13 cellular contexts compared by ENCODE assay signal in the genomic region with DNA sequence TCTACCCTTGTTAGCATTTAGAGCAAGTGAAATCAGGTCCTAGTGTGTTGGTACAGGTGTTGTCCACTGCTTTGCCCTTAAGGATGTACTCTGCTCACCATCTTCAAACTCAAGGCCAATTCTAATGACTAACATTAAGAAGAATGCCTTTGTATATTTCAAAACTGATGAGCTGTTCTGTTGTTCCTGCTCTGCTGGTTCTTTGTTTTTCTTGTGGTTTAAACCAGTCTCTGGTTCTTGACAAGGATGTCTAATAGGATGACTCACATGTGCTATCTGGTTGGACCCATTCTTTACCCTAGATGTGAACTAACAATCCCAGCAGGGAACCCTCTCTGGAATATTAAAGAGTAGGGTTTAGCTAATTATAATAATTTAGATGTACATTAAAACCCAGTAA. TPM values are rescaled to one million over a fixed set of nuclear protein-coding genes. Genes with fewer than 3 reads are reported as not detected.
DNase-seq lines count a peak whose midpoint lies in the region; ATAC-seq and TF ChIP-seq lines count a peak whose summit lies in the region.
"Had no signal": no experiment of that assay in that cellular context is flagged by ENCODE, and none has a peak within 500 bp of the region (broad histone marks: within the 10 kb centered on the region; RNA-seq: fewer than 3 reads in every experiment).

No MANE protein-coding gene starts in this region.

- TF ChIP-seq CTCF in SK-N-SH (IDR thresholded peaks at IDR 0.05) = no peak
- no peak for TF ChIP-seq CTCF in fibroblast of pulmonary artery (IDR thresholded peaks at IDR 0.05; ENCODE audit: low read length, missing control alignments)
- no peak for TF ChIP-seq CTCF in type B pancreatic cell (conservative IDR thresholded peaks at IDR 0.05)

- H3K4me1 ChIP-seq in SK-N-SH (ENCODE audit: control insufficient read depth in 1 of 2, insufficient read depth in 2 of 2, low read depth in 1 of 2, low read length in 1 of 2) = peaks cover 0 to 15% of the 10 kb centered on the region in 2 experiments; a peak in 1 of 4 replicates
- H3K4me1 ChIP-seq: BE2C had no signal

- TF ChIP-seq RAD21 in SK-N-SH (IDR thresholded peaks at IDR 0.05; ENCODE audit: low read length) = no peak

- no peaks in the 10 kb centered on the region for H4K20me1 ChIP-seq in SK-N-SH (ENCODE audit: insufficient read depth)

- H3K4me3 ChIP-seq in SK-N-SH (ENCODE audit: low read depth in 2 of 2, low read length in 1 of 2) = no peak overlapping the region
- no peak overlapping the region for H3K4me3 ChIP-seq in fibroblast of pulmonary artery (replicated peaks; ENCODE audit: low read depth, low read length)
- H3K4me3 ChIP-seq: transverse colon had no signal

- H3K27me3 Mint-ChIP-seq in activated T-cell treated with anti-CD3 and anti-CD28 coated beads, Interleukin-2, amount 50 U/mL, for 72 hours (ENCODE audit: low read depth) = no peaks in the 10 kb centered on the region
- no peaks in the 10 kb centered on the region for H3K27me3 Mint-ChIP-seq in activated T-cell treated with anti-CD3 and anti-CD28 coated beads, Interleukin-2, amount 50 U/mL, for 24 hours
- no peaks in the 10 kb centered on the region for H3K27me3 Mint-ChIP-seq in type B pancreatic cell

- H3K9ac ChIP-seq in SK-N-SH = no peak overlapping the region

- no peak overlapping the region for H3K4me3 Mint-ChIP-seq in activated T-cell treated with anti-CD3 and anti-CD28 coated beads, Interleukin-2, amount 50 U/mL, for 72 hours
- no peak overlapping the region for H3K4me3 Mint-ChIP-seq in activated T-cell treated with anti-CD3 and anti-CD28 coated beads, Interleukin-2, amount 50 U/mL, for 24 hours
- H3K4me3 Mint-ChIP-seq in type B pancreatic cell = peak overlapping the region; percentile 25

- H3K9me3 Mint-ChIP-seq in activated T-cell treated with anti-CD3 and anti-CD28 coated beads, Interleukin-2, amount 50 U/mL, for 72 hours = no peaks in the 10 kb centered on the region
- H3K9me3 Mint-ChIP-seq in activated T-cell treated with anti-CD3 and anti-CD28 coated beads, Interleukin-2, amount 50 U/mL, for 24 hours = no peaks in the 10 kb centered on the region
- H3K9me3 Mint-ChIP-seq in type B pancreatic cell = no peaks in the 10 kb centered on the region

- peak in 1 of 2 experiments; percentile 82; a peak in 1 of 4 replicates for TF ChIP-seq EP300 in SK-N-SH (IDR thresholded peaks at IDR 0.05; ENCODE audit: borderline replicate concordance in 1 of 2, low read depth in 1 of 2, low read length in 1 of 2)

- H3K79me2 ChIP-seq in SK-N-SH (ENCODE audit: insufficient read depth) = no peaks in the 10 kb centered on the region

- H3K27ac ChIP-seq in SK-N-SH (ENCODE audit: low read depth in 2 of 2, low read length in 1 of 2) = peak overlapping the region in 1 of 2 experiments; percentile 56; a peak in 2 of 4 replicates
- H3K27ac ChIP-seq: transverse colon had no signal

- H3F3A ChIP-seq in SK-N-SH (replicated peaks; ENCODE audit: insufficient read depth) = peaks cover 18% of the 10 kb centered on the region

- no peak overlapping the region for H3K4me2 ChIP-seq in SK-N-SH

- no peak overlapping the region for H2AFZ ChIP-seq in SK-N-SH (ENCODE audit: low read depth)

- CTCF ChIA-PET in SK-N-SH (lab: Yijun Ruan, JAX) = interaction anchor here (1.3 kb wide), 1 partner anchor 61 kb away, joined by 4 read pairs; no protein-coding TSS in a partner anchor

- H3K9me3 ChIP-seq in SK-N-SH = no peaks in the 10 kb centered on the region
- H3K9me3 ChIP-seq: BE2C, transverse colon had no signal

- no peaks in the 10 kb centered on the region for H3K9me2 ChIP-seq in SK-N-SH

- H3K27ac Mint-ChIP-seq in activated T-cell treated with anti-CD3 and anti-CD28 coated beads, Interleukin-2, amount 50 U/mL, for 72 hours = no peak overlapping the region
- H3K27ac Mint-ChIP-seq in activated T-cell treated with anti-CD3 and anti-CD28 coated beads, Interleukin-2, amount 50 U/mL, for 24 hours = no peak overlapping the region
- peak overlapping the region; percentile 81 for H3K27ac Mint-ChIP-seq in type B pancreatic cell

- no peak for DNase-seq in activated T-cell treated with anti-CD3 and anti-CD28 coated beads, Interleukin-2, amount 50 U/mL, for 72 hours
- no peak for DNase-seq in activated T-cell treated with anti-CD3 and anti-CD28 coated beads, Interleukin-2, amount 50 U/mL, for 24 hours
- DNase-seq in SK-N-SH = no peak
- DNase-seq in fibroblast of pulmonary artery (ENCODE audit: low read depth) = peak; percentile 89
- DNase-seq in type B pancreatic cell (ENCODE audit: extremely low spot score, unreplicated experiment) = no peak
- no peak for DNase-seq in CD1c-positive myeloid dendritic cell (ENCODE audit: extremely low spot score)
- DNase-seq in superior temporal gyrus (ENCODE audit: extremely low spot score) = no peak
- DNase-seq: BE2C, GOT3, mesendoderm, NCI-H2171 treated with DMSO at 0.1 percent for 48 hours, transverse colon had no signal

- POLR2A ChIA-PET in SK-N-SH (lab: Yijun Ruan, JAX) = no interaction called here

- peak; percentile 78 to 86 for ATAC-seq in activated T-cell treated with anti-CD3 and anti-CD28 coated beads, Interleukin-2, amount 50 U/mL, for 72 hours (replicated peaks in 1 of 2)
- no peak for ATAC-seq in HG03139 (IDR thresholded peaks at IDR 0.05; ENCODE audit: unreplicated experiment)

- no peaks in the 10 kb centered on the region for H3K27me3 ChIP-seq in SK-N-SH (ENCODE audit: insufficient read depth)
- H3K27me3 ChIP-seq: BE2C, transverse colon had no signal

- peaks cover 2 to 14% of the 10 kb centered on the region in 2 donors for H3K36me3 Mint-ChIP-seq in activated T-cell treated with anti-CD3 and anti-CD28 coated beads, Interleukin-2, amount 50 U/mL, for 72 hours (ENCODE audit: insufficient read depth in 2 of 2)
- H3K36me3 Mint-ChIP-seq in activated T-cell treated with anti-CD3 and anti-CD28 coated beads, Interleukin-2, amount 50 U/mL, for 24 hours (ENCODE audit: low read depth) = peaks cover 60% of the 10 kb centered on the region
- H3K36me3 Mint-ChIP-seq in type B pancreatic cell = peaks cover 21% of the 10 kb centered on the region

- peaks cover 13% of the 10 kb centered on the region for H3K4me1 Mint-ChIP-seq in activated T-cell treated with anti-CD3 and anti-CD28 coated beads, Interleukin-2, amount 50 U/mL, for 72 hours (ENCODE audit: low read depth)
- peaks cover 8% of the 10 kb centered on the region for H3K4me1 Mint-ChIP-seq in activated T-cell treated with anti-CD3 and anti-CD28 coated beads, Interleukin-2, amount 50 U/mL, for 24 hours (ENCODE audit: low read depth)
- no peaks in the 10 kb centered on the region for H3K4me1 Mint-ChIP-seq in type B pancreatic cell (ENCODE audit: unreplicated experiment)

- H3K36me3 ChIP-seq in SK-N-SH (replicated peaks in 1 of 2; ENCODE audit: control insufficient read depth in 1 of 2, insufficient read depth in 2 of 2, low read length in 1 of 2) = peaks cover 15 to 25% of the 10 kb centered on the region in 2 experiments
- H3K36me3 ChIP-seq: BE2C had no signal

TF ChIP-seq in SK-N-SH, 30 proteins besides CTCF, POLR2A, EP300 and RAD21 (continues in another document):
- TF ChIP-seq POLR2AphosphoS5 (IDR thresholded peaks at IDR 0.05; ENCODE audit: low read depth, low read length) (peak; percentile 32; the same call in 1 of the 2 replicates), RXRA (IDR thresholded peaks at IDR 0.05; ENCODE audit: borderline replicate concordance, low read depth) (peak; percentile 56), JUND (IDR thresholded peaks at IDR 0.05) (peak; percentile 93)
- TF ChIP-seq, protein P1, sequence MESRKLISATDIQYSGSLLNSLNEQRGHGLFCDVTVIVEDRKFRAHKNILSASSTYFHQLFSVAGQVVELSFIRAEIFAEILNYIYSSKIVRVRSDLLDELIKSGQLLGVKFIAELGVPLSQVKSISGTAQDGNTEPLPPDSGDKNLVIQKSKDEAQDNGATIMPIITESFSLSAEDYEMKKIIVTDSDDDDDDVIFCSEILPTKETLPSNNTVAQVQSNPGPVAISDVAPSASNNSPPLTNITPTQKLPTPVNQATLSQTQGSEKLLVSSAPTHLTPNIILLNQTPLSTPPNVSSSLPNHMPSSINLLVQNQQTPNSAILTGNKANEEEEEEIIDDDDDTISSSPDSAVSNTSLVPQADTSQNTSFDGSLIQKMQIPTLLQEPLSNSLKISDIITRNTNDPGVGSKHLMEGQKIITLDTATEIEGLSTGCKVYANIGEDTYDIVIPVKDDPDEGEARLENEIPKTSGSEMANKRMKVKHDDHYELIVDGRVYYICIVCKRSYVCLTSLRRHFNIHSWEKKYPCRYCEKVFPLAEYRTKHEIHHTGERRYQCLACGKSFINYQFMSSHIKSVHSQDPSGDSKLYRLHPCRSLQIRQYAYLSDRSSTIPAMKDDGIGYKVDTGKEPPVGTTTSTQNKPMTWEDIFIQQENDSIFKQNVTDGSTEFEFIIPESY (IDR thresholded peaks at IDR 0.05; ENCODE audit: borderline replicate concordance, low read depth) = 0 out of 2 replicates have a peak, but pooled peaks have one; percentile 33
- TF ChIP-seq, protein P2, sequence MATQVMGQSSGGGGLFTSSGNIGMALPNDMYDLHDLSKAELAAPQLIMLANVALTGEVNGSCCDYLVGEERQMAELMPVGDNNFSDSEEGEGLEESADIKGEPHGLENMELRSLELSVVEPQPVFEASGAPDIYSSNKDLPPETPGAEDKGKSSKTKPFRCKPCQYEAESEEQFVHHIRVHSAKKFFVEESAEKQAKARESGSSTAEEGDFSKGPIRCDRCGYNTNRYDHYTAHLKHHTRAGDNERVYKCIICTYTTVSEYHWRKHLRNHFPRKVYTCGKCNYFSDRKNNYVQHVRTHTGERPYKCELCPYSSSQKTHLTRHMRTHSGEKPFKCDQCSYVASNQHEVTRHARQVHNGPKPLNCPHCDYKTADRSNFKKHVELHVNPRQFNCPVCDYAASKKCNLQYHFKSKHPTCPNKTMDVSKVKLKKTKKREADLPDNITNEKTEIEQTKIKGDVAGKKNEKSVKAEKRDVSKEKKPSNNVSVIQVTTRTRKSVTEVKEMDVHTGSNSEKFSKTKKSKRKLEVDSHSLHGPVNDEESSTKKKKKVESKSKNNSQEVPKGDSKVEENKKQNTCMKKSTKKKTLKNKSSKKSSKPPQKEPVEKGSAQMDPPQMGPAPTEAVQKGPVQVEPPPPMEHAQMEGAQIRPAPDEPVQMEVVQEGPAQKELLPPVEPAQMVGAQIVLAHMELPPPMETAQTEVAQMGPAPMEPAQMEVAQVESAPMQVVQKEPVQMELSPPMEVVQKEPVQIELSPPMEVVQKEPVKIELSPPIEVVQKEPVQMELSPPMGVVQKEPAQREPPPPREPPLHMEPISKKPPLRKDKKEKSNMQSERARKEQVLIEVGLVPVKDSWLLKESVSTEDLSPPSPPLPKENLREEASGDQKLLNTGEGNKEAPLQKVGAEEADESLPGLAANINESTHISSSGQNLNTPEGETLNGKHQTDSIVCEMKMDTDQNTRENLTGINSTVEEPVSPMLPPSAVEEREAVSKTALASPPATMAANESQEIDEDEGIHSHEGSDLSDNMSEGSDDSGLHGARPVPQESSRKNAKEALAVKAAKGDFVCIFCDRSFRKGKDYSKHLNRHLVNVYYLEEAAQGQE (IDR thresholded peaks at IDR 0.05; ENCODE audit: low read depth, low read length) = no peak

RNA-seq across cellular contexts. Expression of a gene that starts 17.3 kb away (rescaled TPM):
- total RNA-seq in activated T-cell treated with anti-CD3 and anti-CD28 coated beads, Interleukin-2, amount 50 U/mL, for 72 hours = 10 to 100 TPM; 18.9 to 19.8 TPM
- 10.4 and 12.8 TPM in 2 replicates for polyA plus RNA-seq in SK-N-SH (2012; rRNA removed)
- 14.0 and 14.4 TPM in 2 replicates for polyA plus RNA-seq in SK-N-SH (2012; cell fraction: cytosol; rRNA removed)
- 8.1 and 12.2 TPM in 2 replicates for polyA plus RNA-seq in SK-N-SH (2012; cell fraction: nucleus; rRNA removed)
- 13.2 and 21.7 TPM in 2 replicates for total RNA-seq in type B pancreatic cell (ENCODE audit: low replicate concordance)
